ENCODE assay signal across 27 cellular contexts in the genomic region with DNA sequence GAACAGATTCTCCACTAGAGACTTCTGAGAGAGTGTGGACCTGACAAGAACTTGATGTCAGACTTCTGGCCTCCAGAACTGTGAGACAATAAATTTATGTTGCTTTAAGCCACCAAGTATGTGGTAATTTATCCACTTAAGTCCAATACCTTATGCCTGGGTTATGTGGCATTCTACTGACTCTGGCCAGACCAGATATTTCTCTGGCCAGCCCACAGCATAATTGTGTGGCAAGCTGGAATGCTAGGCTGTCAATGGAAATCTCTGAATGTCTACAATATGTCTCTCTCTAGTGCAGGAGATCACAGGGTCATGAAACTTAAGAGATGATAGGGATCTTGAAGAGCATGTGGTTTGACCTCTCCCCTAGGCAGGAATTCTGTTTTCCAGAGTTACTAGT.
DNase-seq lines count a peak whose midpoint lies in the region; FAIRE-seq and TF ChIP-seq lines count a peak whose summit lies in the region.
"Had no signal": no experiment of that assay in that cellular context is flagged by ENCODE, and none has a peak within 500 bp of the region (broad histone marks: within the 10 kb centered on the region; RNA-seq: fewer than 3 reads in every experiment).

No MANE protein-coding gene starts in this region.

- H3K27me3 ChIP-seq in astrocyte (ENCODE audit: insufficient read depth, low read length) (peaks cover 3% of the 10 kb centered on the region), A673 (replicated peaks; ENCODE audit: insufficient read depth, low read depth, low read length, poor library complexity) (no peaks in the 10 kb centered on the region), tibial artery (no peaks in the 10 kb centered on the region)

- no peak overlapping the region for H3K4me2 ChIP-seq in astrocyte (ENCODE audit: low read length)
- H3K4me2 ChIP-seq: A549 had no signal

- H4K20me1 ChIP-seq in astrocyte (ENCODE audit: insufficient read depth, low read length), result no peaks in the 10 kb centered on the region

- H3K9me3 ChIP-seq in astrocyte (ENCODE audit: insufficient read depth, low read depth, low read length) (no peaks in the 10 kb centered on the region), A673 (ENCODE audit: low read depth, low read length, poor library complexity, severe bottlenecking) (peaks cover 7% of the 10 kb centered on the region), tibial artery (no peaks in the 10 kb centered on the region)
- H3K9me3 ChIP-seq: A549 had no signal

- POLR2A ChIA-PET in A673 (lab: Charles Lee; ENCODE audit: low non-redundant PET), result no interaction called here

- intact Hi-C loops in A673 (cut with micrococcal nuclease; ENCODE audit: unreplicated experiment), result no loop called here
- intact Hi-C loops in Calu3 (cut with micrococcal nuclease; ENCODE audit: unreplicated experiment), result no loop called here
- intact Hi-C loops in tibial artery (cut with DNase I; ENCODE audit: low total_unique reads), result no loop called here

- no peaks in the 10 kb centered on the region for H3K36me3 Mint-ChIP-seq in HFFc6 (ENCODE audit: low read depth)
- no peaks in the 10 kb centered on the region for H3K36me3 Mint-ChIP-seq in astrocyte (ENCODE audit: low read depth, unreplicated experiment)
- peaks cover 5% of the 10 kb centered on the region for H3K36me3 Mint-ChIP-seq in Calu3 (ENCODE audit: insufficient read depth, unreplicated experiment)
- H3K36me3 Mint-ChIP-seq: activated naive CD4-positive, alpha-beta T cell treated with anti-CD3 and anti-CD28 coated beads, Interleukin-2, amount 50 U/mL, for 24 hours; brain; CD4-positive, CD25-positive, alpha-beta regulatory T cell; natural killer cell treated with Interleukin-12 subunit alpha and Interleukin-12 subunit beta and Interleukin-15 and Interleukin-18, amount 100 ng/mL, for 72 hours had no signal

- H3K27ac ChIP-seq in astrocyte (ENCODE audit: low read depth, low read length) (no peak overlapping the region), A673 (ENCODE audit: low read depth, low read length, poor library complexity, severe bottlenecking) (no peak overlapping the region), tibial artery (no peak overlapping the region)
- H3K27ac ChIP-seq: right atrium auricular region had no signal

- CTCF ChIA-PET in A673 (lab: Charles Lee), result no interaction called here
- CTCF ChIA-PET in Calu3 (lab: Charles Lee), result no interaction called here

- no peaks in the 10 kb centered on the region for H3K79me2 ChIP-seq in astrocyte (ENCODE audit: insufficient read depth, low read length)

- H3K9ac ChIP-seq in astrocyte (ENCODE audit: low read length), result no peak overlapping the region

- no peak overlapping the region for H2AFZ ChIP-seq in astrocyte (ENCODE audit: low read depth, low read length)

- peak; percentile 52 for DNase-seq in AG09309 (ENCODE audit: low read depth)
- peak; percentile 42 for DNase-seq in HFFc6
- peak; percentile 78 for DNase-seq in astrocyte (ENCODE audit: low read depth)
- peak; percentile 36 for DNase-seq in iris pigment epithelial cell (ENCODE audit: low read depth)
- no peak for DNase-seq in A673 (ENCODE audit: low spot score)
- no peak for DNase-seq in activated CD8-positive, alpha-beta memory T cell treated with anti-CD3 and anti-CD28 coated beads, Interleukin-2, amount 50 U/mL, for 48 hours
- no peak for DNase-seq in Calu3
- DNase-seq in tibial artery, result no peak
- DNase-seq: activated CD4-positive, alpha-beta T cell treated with anti-CD3 and anti-CD28 coated beads for 36 hours; CD4-positive, CD25-positive, alpha-beta regulatory T cell; DMS 273 treated with DMSO at 0.1 percent for 48 hours; effector CD8-positive, alpha-beta T cell; erythroblast; glutamatergic neuron; NCI-H526; Right ventricle myocardium superior; stimulated activated CD4-positive, alpha-beta T cell treated with anti-CD3 and anti-CD28 coated beads, Interleukin-4, amount 100 ng/mL, for 24 hours; stimulated activated naive CD4-positive, alpha-beta T cell treated with Interleukin-2 at 50 U/mL for 16 hours had no signal

- H3K4me3 ChIP-seq in AG09309 (ENCODE audit: control insufficient read depth, low read depth, low read length) (no peak overlapping the region), astrocyte (ENCODE audit: insufficient read depth, low read depth, low read length) (no peak overlapping the region), A673 (ENCODE audit: low read depth, low read length, poor library complexity, severe bottlenecking) (no peak overlapping the region), tibial artery (no peak overlapping the region)
- H3K4me3 ChIP-seq: A549, K562, right atrium auricular region had no signal

- H3K36me3 ChIP-seq in astrocyte (ENCODE audit: insufficient read depth, low read length) (no peaks in the 10 kb centered on the region), A673 (ENCODE audit: insufficient read depth, low read length, poor library complexity, severe bottlenecking) (no peaks in the 10 kb centered on the region), tibial artery (no peaks in the 10 kb centered on the region)
- H3K36me3 ChIP-seq: right atrium auricular region had no signal

- H3K4me3 Mint-ChIP-seq in HFFc6 (no peak overlapping the region), astrocyte (ENCODE audit: unreplicated experiment) (no peak overlapping the region), Calu3 (ENCODE audit: low read depth, unreplicated experiment) (no peak overlapping the region)
- H3K4me3 Mint-ChIP-seq: activated CD4-positive, alpha-beta T cell treated with anti-CD3 and anti-CD28 coated beads for 36 hours; activated naive CD4-positive, alpha-beta T cell treated with anti-CD3 and anti-CD28 coated beads, Interleukin-2, amount 50 U/mL, for 24 hours; activated T-helper 1 cell treated with anti-CD3 and anti-CD28 coated beads, Interleukin-12 subunit alpha, Interleukin-12 subunit beta, Interleukin-2, Interleukin-4 antibody, amounts not matched to agents 30 ng/mL and 10 ng/mL and 1 ng/mL, durations not matched to agents 14 hours and 24 hours and 36 hours; brain; CD4-positive, CD25-positive, alpha-beta regulatory T cell; natural killer cell treated with Interleukin-12 subunit alpha and Interleukin-12 subunit beta and Interleukin-15 and Interleukin-18, amount 100 ng/mL, for 72 hours had no signal

- peaks cover 6% of the 10 kb centered on the region for H3K4me1 ChIP-seq in astrocyte (ENCODE audit: insufficient read depth, low read length)
- H3K4me1 ChIP-seq in A673 (ENCODE audit: insufficient read depth, low read length, poor library complexity, severe bottlenecking), result no peaks in the 10 kb centered on the region
- H3K4me1 ChIP-seq in tibial artery, result no peaks in the 10 kb centered on the region
- H3K4me1 ChIP-seq: right atrium auricular region had no signal

- H3K27ac Mint-ChIP-seq in HFFc6 (no peak overlapping the region), astrocyte (ENCODE audit: unreplicated experiment) (no peak overlapping the region), Calu3 (ENCODE audit: unreplicated experiment) (no peak overlapping the region)
- H3K27ac Mint-ChIP-seq: activated CD4-positive, alpha-beta T cell treated with anti-CD3 and anti-CD28 coated beads for 36 hours; activated naive CD4-positive, alpha-beta T cell treated with anti-CD3 and anti-CD28 coated beads, Interleukin-2, amount 50 U/mL, for 24 hours; activated T-helper 1 cell treated with anti-CD3 and anti-CD28 coated beads, Interleukin-12 subunit alpha, Interleukin-12 subunit beta, Interleukin-2, Interleukin-4 antibody, amounts not matched to agents 30 ng/mL and 10 ng/mL and 1 ng/mL, durations not matched to agents 14 hours and 24 hours and 36 hours; brain; natural killer cell treated with Interleukin-12 subunit alpha and Interleukin-12 subunit beta and Interleukin-15 and Interleukin-18, amount 100 ng/mL, for 72 hours had no signal

- H3K27me3 Mint-ChIP-seq in HFFc6 (ENCODE audit: insufficient read depth) (peaks cover 11% of the 10 kb centered on the region), astrocyte (ENCODE audit: low read depth, unreplicated experiment) (no peaks in the 10 kb centered on the region), Calu3 (ENCODE audit: unreplicated experiment) (no peaks in the 10 kb centered on the region)
- H3K27me3 Mint-ChIP-seq: activated CD4-positive, alpha-beta T cell treated with anti-CD3 and anti-CD28 coated beads for 36 hours; activated naive CD4-positive, alpha-beta T cell treated with anti-CD3 and anti-CD28 coated beads, Interleukin-2, amount 50 U/mL, for 24 hours had no signal

- H3K9me3 Mint-ChIP-seq in HFFc6 (no peaks in the 10 kb centered on the region), astrocyte (ENCODE audit: unreplicated experiment) (no peaks in the 10 kb centered on the region), Calu3 (ENCODE audit: low read depth, unreplicated experiment) (peaks cover 6% of the 10 kb centered on the region)
- H3K9me3 Mint-ChIP-seq: activated naive CD4-positive, alpha-beta T cell treated with anti-CD3 and anti-CD28 coated beads, Interleukin-2, amount 50 U/mL, for 24 hours; natural killer cell treated with Interleukin-12 subunit alpha and Interleukin-12 subunit beta and Interleukin-15 and Interleukin-18, amount 100 ng/mL, for 72 hours had no signal

- peaks cover 19% of the 10 kb centered on the region for H3K4me1 Mint-ChIP-seq in HFFc6 (ENCODE audit: low read depth)
- H3K4me1 Mint-ChIP-seq in astrocyte (ENCODE audit: low read depth, unreplicated experiment), result peaks cover 19% of the 10 kb centered on the region
- H3K4me1 Mint-ChIP-seq in Calu3 (ENCODE audit: low read depth, unreplicated experiment), result peaks cover 12% of the 10 kb centered on the region
- H3K4me1 Mint-ChIP-seq: activated CD4-positive, alpha-beta T cell treated with anti-CD3 and anti-CD28 coated beads for 36 hours; activated naive CD4-positive, alpha-beta T cell treated with anti-CD3 and anti-CD28 coated beads, Interleukin-2, amount 50 U/mL, for 24 hours; brain; CD4-positive, CD25-positive, alpha-beta regulatory T cell had no signal

- no TSS peak for BruUV-seq in A673 (replicated peaks; lab: Mats Ljungman, UMichigan)
- no TSS peak for BruUV-seq in Calu3 (replicated peaks; lab: Mats Ljungman, UMichigan)

- FAIRE-seq in astrocyte (lab: Jason Lieb, UNC), result peak; percentile 87
- FAIRE-seq: G401.6, K562, TTC549 had no signal

- TF ChIP-seq CTCF in AG09309 (IDR thresholded peaks at IDR 0.05; ENCODE audit: control insufficient read depth, insufficient read depth, low read depth, low read length, missing control alignments), result no peak
- TF ChIP-seq CTCF in HFFc6 (IDR thresholded peaks at IDR 0.05), result no peak
- TF ChIP-seq CTCF in astrocyte (IDR thresholded peaks at IDR 0.05; ENCODE audit: insufficient read depth, low read depth, low read length), result no peak
- no peak for TF ChIP-seq CTCF in A673 (conservative IDR thresholded peaks at IDR 0.05; ENCODE audit: low read depth, low read length)
- no peak for TF ChIP-seq CTCF in Calu3 (IDR thresholded peaks at IDR 0.05; ENCODE audit: unreplicated experiment)
- TF ChIP-seq CTCF in tibial artery (IDR thresholded peaks at IDR 0.05), result no peak

Comparison
In these comparisons a context has a peak if more than half of its experiments do, and no peak if none do; other contexts are left out.
1. DNase-seq: peak in AG09309 (single experiment), HFFc6 (single experiment), astrocyte (single experiment) and iris pigment epithelial cell (single experiment); none in A673 (single experiment), activated CD8-positive, alpha-beta memory T cell treated with anti-CD3 and anti-CD28 coated beads, Interleukin-2, amount 50 U/mL, for 48 hours (single experiment), Calu3 (single experiment) and tibial artery (0 of 2).